18 cellular contexts compared by ENCODE assay signal in genomic region chr5:36888303-36888702, GRCh38.
"Had no signal": no experiment of that assay in that cellular context is flagged by ENCODE, and none has a peak within 500 bp of the region (broad histone marks: within the 10 kb centered on the region; RNA-seq: fewer than 3 reads in every experiment).

No MANE protein-coding gene starts in this region.

- H3K27ac ChIP-seq: prostate gland, SK-N-MC, tibial artery had no signal

- H3K27ac Mint-ChIP-seq: activated CD4-positive, alpha-beta memory T cell treated with anti-CD3 and anti-CD28 coated beads, Interleukin-2, amount 10 ng/mL, durations not matched to agents 7 days and 5 days had no signal

- DNase-seq: activated CD4-positive, alpha-beta memory T cell treated with anti-CD3 and anti-CD28 coated beads, Interleukin-2, amount 10 ng/mL, durations not matched to agents 7 days and 5 days; activated CD4-positive, CD25-positive, alpha-beta regulatory T cell treated with anti-CD3 and anti-CD28 coated beads, Interleukin-2, amount 50 U/mL, for 72 hours; activated CD8-positive, alpha-beta memory T cell treated with anti-CD3 and anti-CD28 coated beads, Interleukin-2, amount 50 U/mL, for 4 hours; activated naive CD4-positive, alpha-beta T cell treated with anti-CD3 and anti-CD28 coated beads, Interleukin-2, amount 50 U/mL, for 16 hours; cortex of kidney; effector CD4-positive, alpha-beta T cell; foreskin fibroblast; kidney glomerular epithelial cell; mesendoderm; right lobe of liver; Right ventricle myocardium superior; T-cell; T1000; tibial artery had no signal

- H3K27me3 Mint-ChIP-seq: activated CD4-positive, alpha-beta memory T cell treated with anti-CD3 and anti-CD28 coated beads, Interleukin-2, amount 10 ng/mL, durations not matched to agents 7 days and 5 days; brain; T-cell had no signal

- H3K27me3 ChIP-seq: right lobe of liver, tibial artery had no signal

- H3K36me3 ChIP-seq: prostate gland, right lobe of liver had no signal

- H3K9me3 ChIP-seq: prostate gland, right lobe of liver, tibial artery had no signal

- H3K4me3 ChIP-seq: prostate gland, right lobe of liver, SK-N-MC, tibial artery had no signal

- H3K4me3 Mint-ChIP-seq: activated CD4-positive, alpha-beta memory T cell treated with anti-CD3 and anti-CD28 coated beads, Interleukin-2, amount 10 ng/mL, durations not matched to agents 7 days and 5 days had no signal

- H3K4me1 ChIP-seq: prostate gland had no signal

- FAIRE-seq: endothelial cell of umbilical vein had no signal
